10 cellular contexts compared by ENCODE assay signal in genomic region chr6:13485303-13485702, GRCh38. TPM values are rescaled to one million over a fixed set of nuclear protein-coding genes. Genes with fewer than 3 reads are reported as not detected.
DNase-seq lines count a peak whose midpoint lies in the region; ATAC-seq, FAIRE-seq and TF ChIP-seq lines count a peak whose summit lies in the region.
"Had no signal": no experiment of that assay in that cellular context is flagged by ENCODE, and none has a peak within 500 bp of the region (broad histone marks: within the 10 kb centered on the region; RNA-seq: fewer than 3 reads in every experiment).

No MANE protein-coding gene starts in this region.

- no peaks in the 10 kb centered on the region; a peak in 1 of 5 replicates for H3K27me3 ChIP-seq in K562 (ENCODE audit: control insufficient read depth in 2 of 2, insufficient read depth in 2 of 2, low read length in 2 of 2)
- H3K27me3 ChIP-seq in upper lobe of right lung = no peaks in the 10 kb centered on the region

- H3K4me3 ChIP-seq in K562 (peak overlapping the region; percentile 62), upper lobe of right lung (peak overlapping the region; percentile 82)

- TF ChIP-seq CTCF in K562 (IDR thresholded peaks at IDR 0.05 in 2 of 3, conservative IDR thresholded peaks at IDR 0.05 in 1 of 3; ENCODE audit: insufficient read depth in 2 of 3, low read depth in 1 of 3, low read length in 3 of 3) (no peak), upper lobe of right lung (IDR thresholded peaks at IDR 0.05) (no peak)

- H3K27ac Mint-ChIP-seq in activated naive CD4-positive, alpha-beta T cell treated with anti-CD3 and anti-CD28 coated beads, Interleukin-2, amount 50 U/mL, for 24 hours = no peak overlapping the region
- H3K27ac Mint-ChIP-seq in activated naive CD4-positive, alpha-beta T cell treated with anti-CD3 and anti-CD28 coated beads, Interleukin-2, amount 50 U/mL, for 72 hours = peak overlapping the region in 1 of 2 donors; percentile 75

- no TSS peak for BruUV-seq in K562 (replicated peaks; lab: Mats Ljungman, UMichigan)

- peak overlapping the region; percentile 91 for H3K4me3 Mint-ChIP-seq in activated naive CD4-positive, alpha-beta T cell treated with anti-CD3 and anti-CD28 coated beads, Interleukin-2, amount 50 U/mL, for 24 hours

- H3K36me3 ChIP-seq in K562 (ENCODE audit: control insufficient read depth, insufficient read depth, low read length) (no peaks in the 10 kb centered on the region), upper lobe of right lung (no peaks in the 10 kb centered on the region)

- H4K20me1 ChIP-seq in K562 (replicated peaks; ENCODE audit: control insufficient read depth, insufficient read depth, low read length) = no peaks in the 10 kb centered on the region

- H3K4me1 ChIP-seq in K562 (replicated peaks in 1 of 2; ENCODE audit: control insufficient read depth in 2 of 2, insufficient read depth in 2 of 2, low read length in 2 of 2) (peaks cover 31 to 32% of the 10 kb centered on the region in 2 experiments), upper lobe of right lung (peaks cover 15% of the 10 kb centered on the region)

- in situ Hi-C loops in K562 (cut with MboI) = no loop called here

- peaks cover 2% of the 10 kb centered on the region for H3K27me3 Mint-ChIP-seq in activated naive CD4-positive, alpha-beta T cell treated with anti-CD3 and anti-CD28 coated beads, Interleukin-2, amount 50 U/mL, for 24 hours

- FAIRE-seq in K562 (lab: Jason Lieb, UNC) = no peak
- FAIRE-seq: G401.6 had no signal

- POLR2A ChIA-PET in K562 (lab: Yijun Ruan, JAX) = interaction anchor here (0.9 kb wide), 1 partner anchor 12 kb away, joined by 3 read pairs; no protein-coding TSS in a partner anchor

- H3K27ac ChIP-seq in K562 (ENCODE audit: extremely low read depth, low read depth, low read length) (peak overlapping the region; percentile 28; the same call in 2 of the 3 replicates), upper lobe of right lung (peak overlapping the region; percentile 85)

- H2AFZ ChIP-seq in K562 (ENCODE audit: low read depth, low read length) = peak overlapping the region; percentile 78

- no peak for TF ChIP-seq RAD21 in K562 (CRISPR knock-in tag; conservative IDR thresholded peaks at IDR 0.05 in 1 of 2, IDR thresholded peaks at IDR 0.05 in 1 of 2)

- H3K79me2 ChIP-seq in K562 (ENCODE audit: control insufficient read depth, insufficient read depth, low read length) = peaks cover 36% of the 10 kb centered on the region

- TF ChIP-seq POLR2A in K562 (conservative IDR thresholded peaks at IDR 0.05) = no peak

- peaks cover 2% of the 10 kb centered on the region for H3K36me3 Mint-ChIP-seq in activated naive CD4-positive, alpha-beta T cell treated with anti-CD3 and anti-CD28 coated beads, Interleukin-2, amount 50 U/mL, for 24 hours
- peaks cover 0 to 14% of the 10 kb centered on the region in 2 donors for H3K36me3 Mint-ChIP-seq in activated naive CD4-positive, alpha-beta T cell treated with anti-CD3 and anti-CD28 coated beads, Interleukin-2, amount 50 U/mL, for 72 hours

- no peaks in the 10 kb centered on the region for H3K9me3 Mint-ChIP-seq in activated naive CD4-positive, alpha-beta T cell treated with anti-CD3 and anti-CD28 coated beads, Interleukin-2, amount 50 U/mL, for 24 hours
- no peaks in the 10 kb centered on the region for H3K9me3 Mint-ChIP-seq in activated naive CD4-positive, alpha-beta T cell treated with anti-CD3 and anti-CD28 coated beads, Interleukin-2, amount 50 U/mL, for 72 hours

- CTCF ChIA-PET in K562 (lab: Yijun Ruan, JAX; ENCODE audit: low intra/inter-chr PET ratio) = no interaction called here

- H3K9ac ChIP-seq in K562 (ENCODE audit: insufficient read depth in 1 of 2, low read depth in 2 of 2, low read length in 2 of 2) = peak overlapping the region; percentile 58 to 83; a peak in 3 of 4 replicates

- TF ChIP-seq EP300 in K562 (IDR thresholded peaks at IDR 0.05; ENCODE audit: low read length) = no peak

- no peak for ATAC-seq in activated naive CD4-positive, alpha-beta T cell treated with anti-CD3 and anti-CD28 coated beads, Interleukin-2, amount 50 U/mL, for 72 hours
- ATAC-seq in K562 (no peak), upper lobe of right lung (no peak)

- intact Hi-C loops in K562 (cut with micrococcal nuclease) (loop anchor here (5.0 kb wide), 2 partner anchors 88 to 92 kb away; no protein-coding TSS in a partner anchor), upper lobe of right lung (cut with DNase I) (no loop called here)

- no peaks in the 10 kb centered on the region for H3K9me3 ChIP-seq in K562 (replicated peaks; ENCODE audit: control insufficient read depth, insufficient read depth, low read depth, low read length)
- no peaks in the 10 kb centered on the region for H3K9me3 ChIP-seq in upper lobe of right lung

- WGBS in K562 (ENCODE audit: insufficient coverage, low coverage, missing lambda C conversion rate) = 25% methylated on average over 4 of the region's 4 CpGs

- H3K4me2 ChIP-seq in K562 (ENCODE audit: insufficient read depth, low read length) = peak overlapping the region; percentile 91

- no peak for DNase-seq in activated naive CD4-positive, alpha-beta T cell treated with anti-CD3 and anti-CD28 coated beads, Interleukin-2, amount 50 U/mL, for 72 hours (ENCODE audit: low spot score in 2 of 2)
- DNase-seq in K562 (ENCODE audit: extremely low read depth in 1 of 4, low spot score in 3 of 4) (peak in 1 of 4 experiments; percentile 15), medulla oblongata (ENCODE audit: extremely low spot score) (peak; percentile 22), upper lobe of right lung (no peak), retina (no peak), OCI-M2 (lab: John Stamatoyannopoulos, UW; ENCODE audit: unreplicated experiment) (no peak)
- DNase-seq in activated CD8-positive, alpha-beta memory T cell treated with anti-CD3 and anti-CD28 coated beads for 24 hours = no peak
- DNase-seq: NCI-H1048 had no signal

- H3K9me1 ChIP-seq in K562 (ENCODE audit: control insufficient read depth, insufficient read depth, low read length) = no peaks in the 10 kb centered on the region

- H3K4me1 Mint-ChIP-seq in activated naive CD4-positive, alpha-beta T cell treated with anti-CD3 and anti-CD28 coated beads, Interleukin-2, amount 50 U/mL, for 24 hours = peaks cover 40% of the 10 kb centered on the region

TF ChIP-seq in K562, 482 proteins besides CTCF, POLR2A, EP300 and RAD21 (continues in another document):
- TF ChIP-seq ZBTB43 (CRISPR knock-in tag; IDR thresholded peaks at IDR 0.05) (no peak), ZNF584 (CRISPR knock-in tag; IDR thresholded peaks at IDR 0.05; ENCODE audit: low read depth) (0 out of 2 replicates have a peak, but pooled peaks have one; percentile 34)

RNA-seq across cellular contexts. Expression of gene GFOD1, which starts 2.1 kb away (rescaled TPM):
- 10 to 100 TPM in 1 of 2 donors, 1 to 10 TPM in 1; 6.3 to 11.8 TPM for total RNA-seq in activated naive CD4-positive, alpha-beta T cell treated with anti-CD3 and anti-CD28 coated beads, Interleukin-2, amount 50 U/mL, for 72 hours
- 13.1 and 17.7 TPM in 2 replicates for total RNA-seq in K562 (2011; cell fraction: chromatin; rRNA removed; ENCODE audit: low replicate concordance)
- total RNA-seq in K562 (2011; cell fraction: nucleolus; rRNA removed) = 8.6 and 9.2 TPM in 2 replicates
- 12.8 and 23.1 TPM in 2 replicates for total RNA-seq in K562 (2011; cell fraction: nucleoplasm; rRNA removed)
- 8.3 and 10.3 TPM in 2 replicates for total RNA-seq in K562 (2014; rRNA removed)
- total RNA-seq in K562 (2014; rRNA removed; fragmentation: Illumina TruSeq; extraction: Trizol) = 10.8 and 11.0 TPM in 2 replicates
- 10.5 and 10.8 TPM in 2 replicates for total RNA-seq in K562 (2015; rRNA removed; fragmentation: Illumina TruSeq; extraction: Trizol)
- total RNA-seq in K562 (2021) = 10.3 and 12.0 TPM in 2 replicates
- polyA plus RNA-seq in K562 (2011; rRNA removed) = 3.6 and 3.8 TPM in 2 replicates
- 3.0 and 4.7 TPM in 2 replicates for polyA plus RNA-seq in K562 (2011; cell fraction: cytosol; rRNA removed)
- 3.3 and 5.0 TPM in 2 replicates for polyA plus RNA-seq in K562 (2011; cell fraction: nucleus; rRNA removed)
- 3.6 and 6.6 TPM in 2 replicates for polyA plus RNA-seq in K562 (2012)
- 7.4 and 8.0 TPM in 2 replicates for polyA plus RNA-seq in K562 (2014; fragmentation: Illumina TruSeq; extraction: Trizol)
- polyA plus RNA-seq in K562 (2014; fragmentation: Nextera tagmentation; extraction: Ambion mirVana) = 1 to 10 TPM; 5.4 to 5.9 TPM
- 7.0 and 8.2 TPM in 2 replicates for polyA plus RNA-seq in K562 (2014; rRNA removed)
- 7.9 and 8.5 TPM in 2 replicates for polyA minus RNA-seq in K562 (2011; rRNA and poly(A)+ RNA removed)
- polyA minus RNA-seq in K562 (2011; cell fraction: cytosol; rRNA and poly(A)+ RNA removed) = 3.9 and 7.1 TPM in 2 replicates
- 8.1 and 9.6 TPM in 2 replicates for polyA minus RNA-seq in K562 (2011; cell fraction: nucleus; rRNA and poly(A)+ RNA removed)
- 33.7 TPM for total RNA-seq in upper lobe of right lung
